In the genomic region with DNA sequence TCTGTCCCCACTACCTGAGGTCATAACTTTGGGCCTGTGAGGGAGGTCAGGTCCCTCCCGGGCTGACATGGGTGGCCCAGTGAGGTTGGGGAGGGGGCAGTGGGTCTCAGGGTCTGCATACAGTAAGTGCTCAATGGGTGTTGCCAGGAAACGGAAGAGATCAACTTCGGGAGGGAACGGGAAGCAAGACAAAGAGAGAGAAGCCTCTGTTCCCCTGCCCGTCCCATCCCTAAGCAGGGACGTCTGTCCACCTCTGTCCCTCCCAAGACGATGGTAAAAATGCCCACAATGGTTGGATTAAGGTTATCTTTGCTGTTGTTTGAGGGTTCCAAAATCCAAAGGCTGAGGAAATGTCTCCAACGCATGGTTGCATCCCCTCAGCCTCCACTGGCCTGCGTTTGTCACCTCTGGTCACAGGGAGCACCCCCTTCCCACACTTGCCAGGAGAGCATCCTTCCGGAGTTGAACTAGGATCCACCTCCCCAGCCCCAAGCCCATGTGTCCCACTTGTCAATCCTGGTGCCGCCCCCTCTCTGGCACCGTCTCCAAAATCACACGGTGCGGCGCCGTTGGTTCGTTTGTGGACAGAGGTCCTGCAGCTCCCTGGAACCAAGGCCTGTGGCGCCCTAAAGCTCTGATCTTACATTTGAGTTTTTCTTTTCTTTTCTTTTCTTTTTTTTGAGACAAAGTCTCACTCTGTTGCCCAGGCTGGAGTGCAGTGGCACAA, we compare ENCODE assay signal across 8 cellular contexts. TPM values are rescaled to one million over a fixed set of nuclear protein-coding genes. Genes with fewer than 3 reads are reported as not detected.
A peak's percentile ranks its signal among the peaks of the same experiment; 100 is the strongest.
DNase-seq lines count a peak whose midpoint lies in the region; ATAC-seq and TF ChIP-seq lines count a peak whose summit lies in the region.

No MANE protein-coding gene starts in this region.

- no peaks in the 10 kb centered on the region for H3K27me3 Mint-ChIP-seq in neural crest cell (ENCODE audit: low read depth)

- no peaks in the 10 kb centered on the region for H3K36me3 Mint-ChIP-seq in neural crest cell (ENCODE audit: low read depth)

- no peak overlapping the region for H3K27ac Mint-ChIP-seq in neural crest cell (ENCODE audit: unreplicated experiment)

- H3K27ac ChIP-seq in AG04450 (ENCODE audit: low read depth, low read length) (no peak overlapping the region), IMR-90 (ENCODE audit: insufficient read depth, low read length) (peak overlapping the region; percentile 27; the same call in 1 of the 2 replicates), ectodermal cell (ENCODE audit: insufficient read depth, low read depth, low read length, poor library complexity, severe bottlenecking) (no peak overlapping the region)

- H3K4me1 ChIP-seq in IMR-90 (ENCODE audit: control insufficient read depth, insufficient read depth, low read length) (peaks cover 6% of the 10 kb centered on the region), ectodermal cell (ENCODE audit: control insufficient read depth, insufficient read depth, low read length) (no peaks in the 10 kb centered on the region)

- peaks cover 16% of the 10 kb centered on the region; the same call in 1 of the 2 replicates for H4K20me1 ChIP-seq in IMR-90 (ENCODE audit: insufficient read depth, low read length)

- peak overlapping the region; percentile 89 for H2AFZ ChIP-seq in IMR-90 (replicated peaks; ENCODE audit: low read length, poor library complexity)

- peak overlapping the region; percentile 55; the same call in 1 of the 2 replicates for H3K56ac ChIP-seq in IMR-90 (ENCODE audit: extremely low read depth, insufficient read depth, low read length)

- in situ Hi-C loops in IMR-90 (cut with MboI; ENCODE audit: low sequenced_read_pairs): no loop called here

- intact Hi-C loops in IMR-90 (cut with micrococcal nuclease): no loop called here

- peak overlapping the region; percentile 94 for H2AK5ac ChIP-seq in IMR-90 (ENCODE audit: low read depth, low read length)

- peaks cover 17% of the 10 kb centered on the region for H3K4me1 Mint-ChIP-seq in neural crest cell

- H2BK5ac ChIP-seq in IMR-90 (ENCODE audit: low read depth, low read length, poor library complexity, severe bottlenecking): no peak overlapping the region

- TF ChIP-seq POLR2A in IMR-90 (IDR thresholded peaks at IDR 0.05; ENCODE audit: low read depth, low read length): no peak

- H2BK120ac ChIP-seq in IMR-90 (ENCODE audit: low read depth, low read length): peak overlapping the region; percentile 69; the same call in 1 of the 2 replicates

- no peak for TF ChIP-seq RAD21 in IMR-90 (IDR thresholded peaks at IDR 0.05; ENCODE audit: low read length)

- H2BK15ac ChIP-seq in IMR-90 (ENCODE audit: low read depth, low read length): peak overlapping the region; percentile 44; the same call in 1 of the 3 replicates

- peak overlapping the region; percentile 22; the same call in 1 of the 2 replicates for H3K18ac ChIP-seq in IMR-90 (ENCODE audit: low read depth, low read length)

- H3K4ac ChIP-seq in IMR-90 (ENCODE audit: low read depth, low read length): peak overlapping the region; percentile 94

- H2AK9ac ChIP-seq in IMR-90 (replicated peaks; ENCODE audit: low read depth, low read length, poor library complexity): peak overlapping the region; percentile 77

- DNase-seq in AG04450 (ENCODE audit: low read depth, low spot score) (no peak), IMR-90 (no peak), neural crest cell (ENCODE audit: low read depth, low spot score) (no peak), AML-193 (lab: John Stamatoyannopoulos, UW) (no peak), D341Med (ENCODE audit: low spot score) (no peak), NCI-H1694 treated with DMSO at 0.1 percent for 48 hours (lab: John Stamatoyannopoulos, UW) (no peak)

- CTCF ChIA-PET in AG04450 (lab: Charles Lee) (interaction anchor here (0.9 kb wide), 1 partner anchor 45 kb away, joined by 5 read pairs; no protein-coding TSS in a partner anchor), IMR-90 (lab: Yijun Ruan, JAX) (no interaction called here)

- TF ChIP-seq CTCF in AG04450 (IDR thresholded peaks at IDR 0.05; ENCODE audit: low read depth, low read length) (no peak), IMR-90 (conservative IDR thresholded peaks at IDR 0.05; ENCODE audit: low read depth, low read length) (no peak), neural crest cell (conservative IDR thresholded peaks at IDR 0.05) (no peak)

- H3K9me3 Mint-ChIP-seq in neural crest cell: no peaks in the 10 kb centered on the region

- dilution Hi-C loops in IMR-90 (cut with HindIII; ENCODE audit: low sequenced_read_pairs, unreplicated experiment): no loop called here

- H3K36me3 ChIP-seq in IMR-90 (ENCODE audit: control insufficient read depth, insufficient read depth, low read length): peaks cover 20% of the 10 kb centered on the region
- H3K36me3 ChIP-seq in ectodermal cell (ENCODE audit: control insufficient read depth, insufficient read depth, low read length): peaks cover 5% of the 10 kb centered on the region

- ATAC-seq in IMR-90 (ENCODE audit: low read depth): no peak
- ATAC-seq in HG03469 (IDR thresholded peaks at IDR 0.05; ENCODE audit: unreplicated experiment): no peak

- H4K91ac ChIP-seq in IMR-90 (ENCODE audit: insufficient read depth, low read depth, low read length): peak overlapping the region; percentile 17

- H3K79me1 ChIP-seq in IMR-90 (ENCODE audit: low read depth in 1 of 2, low read length in 2 of 2): peaks cover 11 to 43% of the 10 kb centered on the region in 2 experiments

- H3K14ac ChIP-seq in IMR-90 (replicated peaks; ENCODE audit: low read depth, low read length): peak overlapping the region; percentile 81

- no TSS peak for BruUV-seq in IMR-90 (replicated peaks; lab: Mats Ljungman, UMichigan)

- H3K4me3 Mint-ChIP-seq in neural crest cell: peak overlapping the region; percentile 82

- peak overlapping the region; percentile 82 for H3K4me2 ChIP-seq in IMR-90 (ENCODE audit: low read depth, low read length)

- 71% methylated on average over 11 of the region's 18 CpGs; no CpG with 5 or more reads in 1 of the 2 experiments for WGBS in IMR-90 (ENCODE audit: extremely low coverage in 2 of 2, insufficient read length in 1 of 2), 2 experiments
- WGBS in ectodermal cell, 2 experiments: 65 to 70% methylated on average over 18 of the region's 18 CpGs

- H3K9me3 ChIP-seq in AG04450 (ENCODE audit: control insufficient read depth, insufficient read depth, low read length): peaks cover 4% of the 10 kb centered on the region; the same call in 1 of the 2 replicates
- H3K9me3 ChIP-seq in IMR-90 (ENCODE audit: control insufficient read depth, insufficient read depth, low read length): no peaks in the 10 kb centered on the region
- no peaks in the 10 kb centered on the region for H3K9me3 ChIP-seq in ectodermal cell (ENCODE audit: control insufficient read depth, low read length)

- H2BK20ac ChIP-seq in IMR-90 (ENCODE audit: low read depth, low read length): 0 out of 2 replicates have a peak overlapping the region, but pooled peaks have one; percentile 26

- no peaks in the 10 kb centered on the region for H3K27me3 ChIP-seq in AG04450 (ENCODE audit: control insufficient read depth, insufficient read depth, low read length)
- no peaks in the 10 kb centered on the region for H3K27me3 ChIP-seq in IMR-90 (ENCODE audit: control insufficient read depth, insufficient read depth, low read length)
- H3K27me3 ChIP-seq in ectodermal cell (ENCODE audit: control insufficient read depth, insufficient read depth, low read length, poor library complexity, severe bottlenecking): no peaks in the 10 kb centered on the region

- peak overlapping the region; percentile 53; the same call in 1 of the 2 replicates for H3K23ac ChIP-seq in IMR-90 (ENCODE audit: low read depth, low read length)

- peak overlapping the region; percentile 87 for H4K5ac ChIP-seq in IMR-90 (ENCODE audit: low read depth, low read length)

- H3K9ac ChIP-seq in IMR-90 (ENCODE audit: low read depth, low read length): peak overlapping the region; percentile 56

- POLR2A ChIA-PET in AG04450 (lab: Yijun Ruan, JAX): no interaction called here
- POLR2A ChIA-PET in IMR-90 (lab: Charles Lee; ENCODE audit: unreplicated experiment): no interaction called here

- H3K4me3 ChIP-seq in AG04450 (ENCODE audit: low read depth, low read length) (peak overlapping the region; percentile 58), IMR-90 (ENCODE audit: insufficient read depth, low read depth, low read length) (peak overlapping the region; percentile 16), ectodermal cell (ENCODE audit: insufficient read depth, low read depth, low read length) (peak overlapping the region; percentile 18)

- H3K9me1 ChIP-seq in IMR-90 (ENCODE audit: insufficient read depth, low read length): peaks cover 10% of the 10 kb centered on the region

- H4K8ac ChIP-seq in IMR-90 (ENCODE audit: low read depth in 2 of 2, low read length in 2 of 2): peak overlapping the region; percentile 51 to 94

RNA-seq across cellular contexts. Expression of a gene that starts 0.8 kb away (rescaled TPM):
- polyA plus RNA-seq in AG04450 (2011; rRNA removed): 29.0 and 45.3 TPM in 2 replicates
- polyA minus RNA-seq in AG04450 (2011; rRNA and poly(A)+ RNA removed): 46.7 and 58.3 TPM in 2 replicates
- 50.8 and 53.4 TPM in 2 replicates for total RNA-seq in IMR-90 (2012; rRNA removed)
- polyA plus RNA-seq in IMR-90 (2012; rRNA removed): 77.0 and 84.5 TPM in 2 replicates
- 102 and 137 TPM in 2 replicates for polyA plus RNA-seq in IMR-90 (2012; cell fraction: cytosol; rRNA removed)
- 80.0 and 184 TPM in 2 replicates for polyA plus RNA-seq in IMR-90 (2012; cell fraction: nucleus; rRNA removed; ENCODE audit: low replicate concordance)
- polyA plus RNA-seq in ectodermal cell (2013, experiment 1 of 4): 73.7 TPM
- polyA plus RNA-seq in ectodermal cell (2013, experiment 2 of 4): 75.1 TPM
- 61.6 TPM for polyA plus RNA-seq in ectodermal cell (2013, experiment 3 of 4)
- polyA plus RNA-seq in ectodermal cell (2013, experiment 4 of 4): 66.8 TPM
- 71.4 and 78.8 TPM in 2 replicates for total RNA-seq in neural crest cell

RNA-seq across cellular contexts. Expression of a gene that starts 22.3 kb away (rescaled TPM):
- polyA plus RNA-seq in AG04450 (2011; rRNA removed) (30.7 and 40.9 TPM in 2 replicates), IMR-90 (2012; rRNA removed) (52.1 and 61.9 TPM in 2 replicates)
- 49.6 and 52.4 TPM in 2 replicates for polyA minus RNA-seq in AG04450 (2011; rRNA and poly(A)+ RNA removed)
- total RNA-seq in IMR-90 (2012; rRNA removed) (50.9 and 55.8 TPM in 2 replicates), neural crest cell (54.9 and 56.6 TPM in 2 replicates)
- polyA plus RNA-seq in IMR-90 (2012; cell fraction: cytosol; rRNA removed): 52.5 and 65.2 TPM in 2 replicates
- polyA plus RNA-seq in IMR-90 (2012; cell fraction: nucleus; rRNA removed; ENCODE audit: low replicate concordance): 50.7 and 114 TPM in 2 replicates
- 30.8 TPM for polyA plus RNA-seq in ectodermal cell (2013, experiment 1 of 4)
- 34.8 TPM for polyA plus RNA-seq in ectodermal cell (2013, experiment 2 of 4)
- 27.5 TPM for polyA plus RNA-seq in ectodermal cell (2013, experiment 3 of 4)
- polyA plus RNA-seq in ectodermal cell (2013, experiment 4 of 4): 29.3 TPM

RNA-seq across cellular contexts. Expression of a gene that starts 22.6 kb away (rescaled TPM):
- polyA plus RNA-seq in AG04450 (2011; rRNA removed) (170 and 217 TPM in 2 replicates), IMR-90 (2012; rRNA removed) (461 and 500 TPM in 2 replicates)
- polyA minus RNA-seq in AG04450 (2011; rRNA and poly(A)+ RNA removed): 116 and 182 TPM in 2 replicates
- total RNA-seq in IMR-90 (2012; rRNA removed) (310 and 347 TPM in 2 replicates), neural crest cell (194 and 196 TPM in 2 replicates)
- 350 and 779 TPM in 2 replicates for polyA plus RNA-seq in IMR-90 (2012; cell fraction: cytosol; rRNA removed)
- 196 and 505 TPM in 2 replicates for polyA plus RNA-seq in IMR-90 (2012; cell fraction: nucleus; rRNA removed; ENCODE audit: low replicate concordance)
- polyA plus RNA-seq in ectodermal cell (2013, experiment 1 of 4): 168 TPM
- polyA plus RNA-seq in ectodermal cell (2013, experiment 2 of 4): 160 TPM
- polyA plus RNA-seq in ectodermal cell (2013, experiment 3 of 4): 148 TPM
- polyA plus RNA-seq in ectodermal cell (2013, experiment 4 of 4): 141 TPM

RNA-seq across cellular contexts. Expression of a gene that starts 45.8 kb away (rescaled TPM):
- polyA plus RNA-seq in AG04450 (2011; rRNA removed) (1.8 and 2.0 TPM in 2 replicates), IMR-90 (2012; rRNA removed) (4.1 and 4.3 TPM in 2 replicates)
- polyA minus RNA-seq in AG04450 (2011; rRNA and poly(A)+ RNA removed): 2.1 and 2.9 TPM in 2 replicates
- total RNA-seq in IMR-90 (2012; rRNA removed) (0.56 and 0.90 TPM in 2 replicates), neural crest cell (27.7 and 29.8 TPM in 2 replicates)
- polyA plus RNA-seq in IMR-90 (2012; cell fraction: cytosol; rRNA removed): 2.1 and 8.4 TPM in 2 replicates
- 2.4 and 8.1 TPM in 2 replicates for polyA plus RNA-seq in IMR-90 (2012; cell fraction: nucleus; rRNA removed; ENCODE audit: low replicate concordance)
- polyA plus RNA-seq in ectodermal cell (2013, experiment 1 of 4): 36.9 TPM
- polyA plus RNA-seq in ectodermal cell (2013, experiment 2 of 4): 32.4 TPM
- 16.4 TPM for polyA plus RNA-seq in ectodermal cell (2013, experiment 3 of 4)
- 19.6 TPM for polyA plus RNA-seq in ectodermal cell (2013, experiment 4 of 4)
